Comparison of ENCODE assay signal across 28 cellular contexts in genomic region chr9:16450043-16450442, GRCh38.
"Had no signal": no experiment of that assay in that cellular context is flagged by ENCODE, and none has a peak within 500 bp of the region (broad histone marks: within the 10 kb centered on the region; RNA-seq: fewer than 3 reads in every experiment).

No MANE protein-coding gene starts in this region.

- H3K4me3 ChIP-seq: adrenal gland had no signal

- DNase-seq: activated B cell treated with CpG ODN at 0.5 μM for 24 hours; activated CD4-positive, alpha-beta memory T cell treated with anti-CD3 and anti-CD28 coated beads for 36 hours; activated CD4-positive, alpha-beta T cell treated with anti-CD3 and anti-CD28 coated beads for 4 hours; activated CD4-positive, alpha-beta T cell treated with anti-CD3 and anti-CD28 coated beads, Interleukin-2, amount 10 ng/mL, durations not matched to agents 24 days and 14 days; activated CD4-positive, alpha-beta T cell treated with anti-CD3 and anti-CD28 coated beads, Interleukin-2, amount 50 U/mL, for 1 hour; activated CD4-positive, alpha-beta T cell treated with anti-CD3 and anti-CD28 coated beads, Interleukin-2, amount 50 U/mL, for 4 hours; activated CD4-positive, CD25-positive, alpha-beta regulatory T cell treated with anti-CD3 and anti-CD28 coated beads, Interleukin-2, amount 50 U/mL, for 72 hours; activated CD8-positive, alpha-beta memory T cell treated with anti-CD3 and anti-CD28 coated beads, Interleukin-2, amount 50 U/mL, for 4 hours; activated CD8-positive, alpha-beta T cell treated with anti-CD3 and anti-CD28 coated beads for 36 hours; activated effector memory CD4-positive, alpha-beta T cell treated with anti-CD3 and anti-CD28 coated beads, Interleukin-2, amount 50 U/mL, for 16 hours; activated gamma-delta T cell treated with Interleukin-2 at 50 U/mL for 16 hours; activated naive CD4-positive, alpha-beta T cell; activated naive CD4-positive, alpha-beta T cell treated with anti-CD3 and anti-CD28 coated beads for 36 hours; activated naive CD4-positive, alpha-beta T cell treated with anti-CD3 and anti-CD28 coated beads, Interleukin-2, amount 50 U/mL, for 16 hours; activated naive CD8-positive, alpha-beta T cell treated with anti-CD3 and anti-CD28 coated beads for 36 hours; activated T-cell treated with anti-CD3 and anti-CD28 coated beads for 4 hours; activated T-cell treated with anti-CD3 and anti-CD28 coated beads, Interleukin-2, amount 50 U/mL, for 1 hour; activated T-cell treated with anti-CD3 and anti-CD28 coated beads, Interleukin-2, amount 50 U/mL, for 4 hours; activated T-cell treated with anti-CD3 and anti-CD28 coated beads, Interleukin-2, amount 50 U/mL, for 72 hours; adrenal gland; amniotic stem cell; aorta; central memory CD4-positive, alpha-beta T cell; T-helper 2 cell; T-helper 9 cell had no signal

- H3K4me1 ChIP-seq: adrenal gland had no signal

- ATAC-seq: activated CD8-positive, alpha-beta T cell treated with anti-CD3 and anti-CD28 coated beads for 36 hours; activated naive CD4-positive, alpha-beta T cell treated with anti-CD3 and anti-CD28 coated beads, Interleukin-2, amount 50 U/mL, for 72 hours; activated T-cell treated with anti-CD3 and anti-CD28 coated beads, Interleukin-2, amount 50 U/mL, for 4 hours; activated T-cell treated with anti-CD3 and anti-CD28 coated beads, Interleukin-2, amount 50 U/mL, for 72 hours; activated T-helper 17 cell treated with anti-CD3 and anti-CD28 coated beads, Interleukin-2, amount 50 U/mL, for 72 hours had no signal

- H3K27ac ChIP-seq: adrenal gland, VCaP had no signal

- H3K36me3 ChIP-seq: adrenal gland had no signal

- H3K27me3 ChIP-seq: adrenal gland had no signal

- H3K9me3 ChIP-seq: adrenal gland had no signal
